ENCODE assay signal across 8 cellular contexts in genomic region chr17:5585814-5586558, GRCh38. TPM values are rescaled to one million over a fixed set of nuclear protein-coding genes. Genes with fewer than 3 reads are reported as not detected.
DNase-seq lines count a peak whose midpoint lies in the region; ATAC-seq, FAIRE-seq and TF ChIP-seq lines count a peak whose summit lies in the region.

No MANE protein-coding gene starts in this region.

- no peak overlapping the region for H3K4me3 Mint-ChIP-seq in activated naive CD8-positive, alpha-beta T cell treated with anti-CD3 and anti-CD28 coated beads, Interleukin-2, amount 50 U/mL, for 24 hours
- no peak overlapping the region for H3K4me3 Mint-ChIP-seq in natural killer cell treated with Interleukin-12 subunit alpha and Interleukin-12 subunit beta and Interleukin-15 and Interleukin-18, amount 100 ng/mL, for 72 hours
- no peak overlapping the region for H3K4me3 Mint-ChIP-seq in mesothelial cell of epicardium

- H3K27ac ChIP-seq in kidney (ENCODE audit: low read depth in 2 of 2, low read length in 2 of 2), result no peak overlapping the region

- peak overlapping the region; percentile 88 for H3K27ac Mint-ChIP-seq in activated naive CD8-positive, alpha-beta T cell treated with anti-CD3 and anti-CD28 coated beads, Interleukin-2, amount 50 U/mL, for 24 hours
- H3K27ac Mint-ChIP-seq in natural killer cell treated with Interleukin-12 subunit alpha and Interleukin-12 subunit beta and Interleukin-15 and Interleukin-18, amount 100 ng/mL, for 72 hours, result peak overlapping the region; percentile 26 to 30
- no peak overlapping the region for H3K27ac Mint-ChIP-seq in mesothelial cell of epicardium

- peaks cover 4 to 10% of the 10 kb centered on the region in 2 donors for H3K4me1 ChIP-seq in kidney (ENCODE audit: control insufficient read depth in 1 of 2, insufficient read depth in 1 of 2, low read depth in 1 of 2, low read length in 2 of 2)

- intact Hi-C loops in kidney (cut with DNase I), result no loop called here

- no peak overlapping the region for H3K4me3 ChIP-seq in kidney (ENCODE audit: low read length in 2 of 2)

- TF ChIP-seq CTCF in kidney (IDR thresholded peaks at IDR 0.05; ENCODE audit: borderline replicate concordance, extremely low read depth, insufficient read depth) (no peak), mesothelial cell of epicardium (IDR thresholded peaks at IDR 0.05; ENCODE audit: unreplicated experiment) (no peak)

- no peak for ATAC-seq in activated naive CD8-positive, alpha-beta T cell treated with anti-CD3 and anti-CD28 coated beads, Interleukin-2, amount 50 U/mL, for 24 hours
- no peak for ATAC-seq in natural killer cell treated with Interleukin-12 subunit alpha and Interleukin-12 subunit beta and Interleukin-15 and Interleukin-18, amount 100 ng/mL, for 72 hours
- ATAC-seq in HG03354 (IDR thresholded peaks at IDR 0.05; ENCODE audit: poor library complexity, severe bottlenecking, unreplicated experiment), result no peak
- ATAC-seq in left lobe of liver, result no peak

- no peak for FAIRE-seq in kidney (lab: Jason Lieb, UNC)

- H3K36me3 Mint-ChIP-seq in activated naive CD8-positive, alpha-beta T cell treated with anti-CD3 and anti-CD28 coated beads, Interleukin-2, amount 50 U/mL, for 24 hours (ENCODE audit: low read depth), result peaks cover 4% of the 10 kb centered on the region
- no peaks in the 10 kb centered on the region for H3K36me3 Mint-ChIP-seq in natural killer cell treated with Interleukin-12 subunit alpha and Interleukin-12 subunit beta and Interleukin-15 and Interleukin-18, amount 100 ng/mL, for 72 hours
- H3K36me3 Mint-ChIP-seq in mesothelial cell of epicardium, result no peaks in the 10 kb centered on the region

- peak; percentile 22 for DNase-seq in DMS153 treated with DMSO at 0.1 percent for 48 hours (lab: John Stamatoyannopoulos, UW; ENCODE audit: unreplicated experiment)
- peak; percentile 32 to 34 for DNase-seq in NCI-H187 (lab: John Stamatoyannopoulos, UW)
- DNase-seq in activated naive CD8-positive, alpha-beta T cell treated with anti-CD3 and anti-CD28 coated beads, Interleukin-2, amount 50 U/mL, for 24 hours, result peak; percentile 18
- DNase-seq in natural killer cell treated with Interleukin-12 subunit alpha and Interleukin-12 subunit beta and Interleukin-15 and Interleukin-18, amount 100 ng/mL, for 72 hours (ENCODE audit: low spot score), result no peak
- no peak for DNase-seq in kidney
- DNase-seq in left lobe of liver (ENCODE audit: low spot score), result no peak
- DNase-seq in mesothelial cell of epicardium (ENCODE audit: low spot score in 2 of 2, unreplicated experiment in 2 of 2), result no peak

- H3K27me3 Mint-ChIP-seq in activated naive CD8-positive, alpha-beta T cell treated with anti-CD3 and anti-CD28 coated beads, Interleukin-2, amount 50 U/mL, for 24 hours, result peaks cover under 1% of the 10 kb centered on the region
- H3K27me3 Mint-ChIP-seq in natural killer cell treated with Interleukin-12 subunit alpha and Interleukin-12 subunit beta and Interleukin-15 and Interleukin-18, amount 100 ng/mL, for 72 hours, result peaks cover 0 to 3% of the 10 kb centered on the region in 2 donors
- H3K27me3 Mint-ChIP-seq in mesothelial cell of epicardium (ENCODE audit: low read depth), result peaks cover 2% of the 10 kb centered on the region

- no peaks in the 10 kb centered on the region for H3K36me3 ChIP-seq in kidney (ENCODE audit: control insufficient read depth in 1 of 2, insufficient read depth in 2 of 2, low read length in 2 of 2)

- H3K4me1 Mint-ChIP-seq in activated naive CD8-positive, alpha-beta T cell treated with anti-CD3 and anti-CD28 coated beads, Interleukin-2, amount 50 U/mL, for 24 hours, result peaks cover 59% of the 10 kb centered on the region
- H3K4me1 Mint-ChIP-seq in natural killer cell treated with Interleukin-12 subunit alpha and Interleukin-12 subunit beta and Interleukin-15 and Interleukin-18, amount 100 ng/mL, for 72 hours (ENCODE audit: low read depth in 2 of 2), result peaks cover 36 to 47% of the 10 kb centered on the region in 2 donors
- H3K4me1 Mint-ChIP-seq in mesothelial cell of epicardium, result no peaks in the 10 kb centered on the region

- no peak overlapping the region for H3K9ac ChIP-seq in kidney (ENCODE audit: low read length in 2 of 2)

- H3K9me3 ChIP-seq in kidney (ENCODE audit: control insufficient read depth in 1 of 2, low read length in 2 of 2), result no peaks in the 10 kb centered on the region

- no peaks in the 10 kb centered on the region for H3K9me3 Mint-ChIP-seq in activated naive CD8-positive, alpha-beta T cell treated with anti-CD3 and anti-CD28 coated beads, Interleukin-2, amount 50 U/mL, for 24 hours
- H3K9me3 Mint-ChIP-seq in natural killer cell treated with Interleukin-12 subunit alpha and Interleukin-12 subunit beta and Interleukin-15 and Interleukin-18, amount 100 ng/mL, for 72 hours, result no peaks in the 10 kb centered on the region
- no peaks in the 10 kb centered on the region for H3K9me3 Mint-ChIP-seq in mesothelial cell of epicardium

RNA-seq across cellular contexts. Expression of gene NLRP1, which starts 1.7 kb away (rescaled TPM):
- 10 to 100 TPM; 34.6 to 36.3 TPM for total RNA-seq in natural killer cell treated with Interleukin-12 subunit alpha and Interleukin-12 subunit beta and Interleukin-15 and Interleukin-18, amount 100 ng/mL, for 72 hours
- total RNA-seq in kidney, result 19.6 TPM
- polyA plus RNA-seq in kidney (ENCODE audit: insufficient read depth, low read depth, low replicate concordance), result 11.4 TPM
- 2.6 TPM for total RNA-seq in left lobe of liver
- 36.2 to 37.1 TPM (median 36.5 TPM) in 3 replicates for total RNA-seq in mesothelial cell of epicardium

Comparison
In these comparisons a context has a peak if more than half of its experiments do, and no peak if none do; other contexts are left out.
1. DNase-seq: peak in DMS153 treated with DMSO at 0.1 percent for 48 hours (single experiment), NCI-H187 (2 of 2) and activated naive CD8-positive, alpha-beta T cell treated with anti-CD3 and anti-CD28 coated beads, Interleukin-2, amount 50 U/mL, for 24 hours (single experiment); none in natural killer cell treated with Interleukin-12 subunit alpha and Interleukin-12 subunit beta and Interleukin-15 and Interleukin-18, amount 100 ng/mL, for 72 hours (single experiment), kidney (single experiment), left lobe of liver (single experiment) and mesothelial cell of epicardium (0 of 2).